ENCODE assay signal across 19 cellular contexts in genomic region chr19:42657551-42657950, GRCh38.
DNase-seq lines count a peak whose midpoint lies in the region; ATAC-seq and TF ChIP-seq lines count a peak whose summit lies in the region.
"Had no signal": no experiment of that assay in that cellular context is flagged by ENCODE, and none has a peak within 500 bp of the region (broad histone marks: within the 10 kb centered on the region; RNA-seq: fewer than 3 reads in every experiment).

No MANE protein-coding gene starts in this region.

- H3K27ac ChIP-seq in spleen: no peak overlapping the region
- H3K27ac ChIP-seq: adrenal gland, lower lobe of right lung, thoracic aorta had no signal

- no peak for ATAC-seq in left colon
- ATAC-seq: esophagus mucosa, lower lobe of right lung, Panc1, right cardiac atrium had no signal

- peaks cover 0 to 17% (median 14%) of the 10 kb centered on the region in 8 donors for H3K9me3 ChIP-seq in spleen
- H3K9me3 ChIP-seq: adrenal gland, lower lobe of right lung had no signal

- in situ Hi-C loops in Caki2 (cut with HindIII; ENCODE audit: low pct_unique_long_range_greater_than_20kb, low sequenced_read_pairs): no loop called here

- no peaks in the 10 kb centered on the region for H3K36me3 ChIP-seq in spleen
- H3K36me3 ChIP-seq: adrenal gland, lower lobe of right lung, thoracic aorta had no signal

- 68 to 88% (median 87%) methylated on average over 1 of the region's 1 CpG for WGBS in spleen, 5 donors

- no peak for TF ChIP-seq POLR2A in spleen (IDR thresholded peaks at IDR 0.05)

- no peak for TF ChIP-seq CTCF in spleen (IDR thresholded peaks at IDR 0.05 in 8 of 11, conservative IDR thresholded peaks at IDR 0.05 in 3 of 11)

- peak; percentile 14 for DNase-seq in Caki2 (ENCODE audit: low read depth)
- DNase-seq in HS-5 (ENCODE audit: low read depth): peak; percentile 4
- DNase-seq in dermis blood vessel endothelial cell: peak; percentile 78
- DNase-seq in lung microvascular endothelial cell (ENCODE audit: low read depth in 2 of 2): peak; percentile 58 to 90
- no peak for DNase-seq in left colon
- no peak for DNase-seq in spleen
- DNase-seq in NCI-H187 (lab: John Stamatoyannopoulos, UW): no peak
- DNase-seq: adrenal gland, caudate nucleus, H7, lower lobe of right lung, NCI-H187 treated with DMSO at 0.1 percent for 48 hours, NCI-H446, nucleus accumbens, right cardiac atrium, T1000 had no signal

- H3K4me1 ChIP-seq in spleen: no peaks in the 10 kb centered on the region
- H3K4me1 ChIP-seq: adrenal gland, lower lobe of right lung had no signal

- H3K4me3 ChIP-seq in spleen: no peak overlapping the region
- H3K4me3 ChIP-seq: adrenal gland, lower lobe of right lung, thoracic aorta had no signal

- peaks cover 0 to 27% (median 0%) of the 10 kb centered on the region in 7 donors for H3K27me3 ChIP-seq in spleen (replicated peaks in 1 of 7)
- H3K27me3 ChIP-seq: adrenal gland had no signal

- intact Hi-C loops in left colon (cut with DNase I, micrococcal nuclease) (no loop called here), spleen (cut with DNase I; ENCODE audit: low total_unique reads) (no loop called here)

Comparison
In these comparisons a context has a peak if more than half of its experiments do, and no peak if none do; other contexts are left out.
1. DNase-seq: peak in Caki2 (single experiment), HS-5 (single experiment), dermis blood vessel endothelial cell (single experiment) and lung microvascular endothelial cell (2 of 2); none in left colon (0 of 2), spleen (single experiment) and NCI-H187 (0 of 2).